In genomic region chr11:46330154-46330886, GRCh38 we compare ENCODE assay signal across 10 cellular contexts. TPM values are rescaled to one million over a fixed set of nuclear protein-coding genes. Genes with fewer than 3 reads are reported as not detected.
DNase-seq lines count a peak whose midpoint lies in the region; ATAC-seq, FAIRE-seq and TF ChIP-seq lines count a peak whose summit lies in the region.
"Had no signal": no experiment of that assay in that cellular context is flagged by ENCODE, and none has a peak within 500 bp of the region (broad histone marks: within the 10 kb centered on the region; RNA-seq: fewer than 3 reads in every experiment).

No MANE protein-coding gene starts in this region.

- no peak for ATAC-seq in CD4-positive, CD25-positive, alpha-beta regulatory T cell (ENCODE audit: low read depth in 2 of 2)
- ATAC-seq in DND-41 (ENCODE audit: insufficient read depth, low read depth), result peak; percentile 68
- no peak for ATAC-seq in HG03457 (IDR thresholded peaks at IDR 0.05; ENCODE audit: unreplicated experiment)
- ATAC-seq in PC-3, result no peak

- H3K9ac ChIP-seq in DND-41 (ENCODE audit: low read depth, low read length) (peak overlapping the region; percentile 4; the same call in 1 of the 2 replicates), endodermal cell (ENCODE audit: extremely low read depth, low read length, poor library complexity, severe bottlenecking) (no peak overlapping the region), PC-3 (ENCODE audit: low read length) (no peak overlapping the region)

- peaks cover 24% of the 10 kb centered on the region for H3K27me3 Mint-ChIP-seq in CD4-positive, CD25-positive, alpha-beta regulatory T cell
- peaks cover 71% of the 10 kb centered on the region for H3K27me3 Mint-ChIP-seq in endodermal cell (ENCODE audit: insufficient read depth)

- peak overlapping the region; percentile 23 for H3K4me3 ChIP-seq in CD4-positive, CD25-positive, alpha-beta regulatory T cell (ENCODE audit: low read depth, low read length)
- H3K4me3 ChIP-seq in DND-41 (ENCODE audit: low read depth in 1 of 2, low read length in 2 of 2) (peak overlapping the region in 1 of 2 experiments; percentile 17; a peak in 2 of 4 replicates), endodermal cell (ENCODE audit: low read length) (no peak overlapping the region), adrenal gland (no peak overlapping the region), PC-3 (ENCODE audit: low read length) (no peak overlapping the region)

- H3K27ac Mint-ChIP-seq in CD4-positive, CD25-positive, alpha-beta regulatory T cell, result peak overlapping the region; percentile 17 to 95 (median 26)
- H3K27ac Mint-ChIP-seq in endodermal cell, result no peak overlapping the region
- H3K27ac Mint-ChIP-seq: stimulated activated naive CD8-positive, alpha-beta T cell treated with anti-CD3 and anti-CD28 coated beads, Interleukin-15, Interleukin-2, amounts not matched to agents 100 ng/mL and 50 ng/mL, for 24 hours had no signal

- POLR2A ChIA-PET in PC-3 (lab: Charles Lee; ENCODE audit: unreplicated experiment), result no interaction called here

- TF ChIP-seq CTCF in DND-41 (IDR thresholded peaks at IDR 0.05; ENCODE audit: borderline replicate concordance, extremely low read depth, low read length, poor library complexity, severe bottlenecking) (no peak), endodermal cell (conservative IDR thresholded peaks at IDR 0.05) (no peak), adrenal gland (IDR thresholded peaks at IDR 0.05) (no peak), PC-3 (conservative IDR thresholded peaks at IDR 0.05; ENCODE audit: low read depth, low read length) (no peak)

- intact Hi-C loops in adrenal gland (cut with DNase I), result no loop called here
- intact Hi-C loops in PC-3 (cut with micrococcal nuclease), result no loop called here

- FAIRE-seq in urothelium cell line (lab: Jason Lieb, UNC), result no peak
- FAIRE-seq: endometrium had no signal

- H3K4me3 Mint-ChIP-seq in CD4-positive, CD25-positive, alpha-beta regulatory T cell, result peak overlapping the region in 3 of 4 donors; percentile 64 to 86 (median 84)
- H3K4me3 Mint-ChIP-seq in endodermal cell, result no peak overlapping the region

- no peaks in the 10 kb centered on the region for H3K9me2 ChIP-seq in PC-3 (replicated peaks; ENCODE audit: low read length)

- CTCF ChIA-PET in PC-3 (lab: Charles Lee), result no interaction called here

- H2AFZ ChIP-seq in DND-41 (ENCODE audit: low read depth, low read length) (no peak overlapping the region), PC-3 (ENCODE audit: low read length) (no peak overlapping the region)

- no peak overlapping the region for H3K27ac ChIP-seq in CD4-positive, CD25-positive, alpha-beta regulatory T cell (ENCODE audit: insufficient read depth, low read length, poor library complexity, severe bottlenecking)
- H3K27ac ChIP-seq in DND-41 (ENCODE audit: low read length) (peak overlapping the region; percentile 43; the same call in 1 of the 2 replicates), endodermal cell (ENCODE audit: low read depth, low read length) (peak overlapping the region; percentile 62), adrenal gland (no peak overlapping the region), PC-3 (ENCODE audit: low read length) (no peak overlapping the region)

- TF ChIP-seq POLR2A in adrenal gland (IDR thresholded peaks at IDR 0.05), result no peak

- H3K4me2 ChIP-seq in DND-41 (ENCODE audit: insufficient read depth, low read length) (peak overlapping the region; percentile 57), PC-3 (ENCODE audit: low read length) (no peak overlapping the region)

- WGBS in endodermal cell (ENCODE audit: insufficient coverage in 1 of 2, insufficient read length in 1 of 2), 2 experiments, result 36 to 49% methylated on average over 9 to 11 of the region's 11 CpGs
- WGBS in adrenal gland, 4 donors, result 46 to 52% (median 46%) methylated on average over 10 to 11 of the region's 11 CpGs

- H3K27me3 ChIP-seq in CD4-positive, CD25-positive, alpha-beta regulatory T cell (ENCODE audit: control insufficient read depth, insufficient read depth, low read length), result peaks cover 2% of the 10 kb centered on the region
- H3K27me3 ChIP-seq in DND-41 (ENCODE audit: insufficient read depth, low read length, poor library complexity) (peaks cover 37% of the 10 kb centered on the region), endodermal cell (ENCODE audit: control insufficient read depth, insufficient read depth, low read length, poor library complexity, severe bottlenecking) (peaks cover 58% of the 10 kb centered on the region), adrenal gland (peaks cover 23% of the 10 kb centered on the region), PC-3 (ENCODE audit: low read length) (peaks cover 15% of the 10 kb centered on the region)

- no peaks in the 10 kb centered on the region for H3K9me3 ChIP-seq in CD4-positive, CD25-positive, alpha-beta regulatory T cell (ENCODE audit: control insufficient read depth in 2 of 2, low read length in 2 of 2)
- H3K9me3 ChIP-seq in DND-41 (ENCODE audit: insufficient read depth, low read length, severe bottlenecking) (no peaks in the 10 kb centered on the region), endodermal cell (ENCODE audit: control insufficient read depth, low read length) (no peaks in the 10 kb centered on the region), adrenal gland (replicated peaks in 1 of 3) (no peaks in the 10 kb centered on the region), PC-3 (ENCODE audit: low read length) (no peaks in the 10 kb centered on the region)

- no TSS peak for BruUV-seq in PC-3 (replicated peaks; lab: Mats Ljungman, UMichigan)

- peaks cover 43% of the 10 kb centered on the region for H3K4me1 ChIP-seq in CD4-positive, CD25-positive, alpha-beta regulatory T cell (ENCODE audit: control insufficient read depth, insufficient read depth, low read length, poor library complexity, severe bottlenecking)
- H3K4me1 ChIP-seq in DND-41 (ENCODE audit: insufficient read depth, low read length) (peaks cover 49% of the 10 kb centered on the region), endodermal cell (ENCODE audit: control insufficient read depth, insufficient read depth, low read length) (peaks cover 6% of the 10 kb centered on the region), adrenal gland (replicated peaks in 1 of 2) (peaks cover 0 to 15% of the 10 kb centered on the region in 2 donors), PC-3 (ENCODE audit: insufficient read depth, low read length) (no peaks in the 10 kb centered on the region)

- peaks cover 3% of the 10 kb centered on the region for H3K36me3 Mint-ChIP-seq in CD4-positive, CD25-positive, alpha-beta regulatory T cell
- no peaks in the 10 kb centered on the region for H3K36me3 Mint-ChIP-seq in endodermal cell (ENCODE audit: low read depth)

- H4K20me1 ChIP-seq in DND-41 (ENCODE audit: insufficient read depth, low read length), result peaks cover 33% of the 10 kb centered on the region
- H4K20me1 ChIP-seq in PC-3 (ENCODE audit: low read length), result no peaks in the 10 kb centered on the region

- no peaks in the 10 kb centered on the region for H3K79me2 ChIP-seq in DND-41 (ENCODE audit: insufficient read depth, low read length)
- H3K79me2 ChIP-seq in PC-3 (ENCODE audit: low read length), result no peaks in the 10 kb centered on the region

- no peaks in the 10 kb centered on the region for H3K36me3 ChIP-seq in CD4-positive, CD25-positive, alpha-beta regulatory T cell (ENCODE audit: control insufficient read depth, insufficient read depth, low read length)
- no peaks in the 10 kb centered on the region for H3K36me3 ChIP-seq in DND-41 (ENCODE audit: insufficient read depth, low read length)
- no peaks in the 10 kb centered on the region for H3K36me3 ChIP-seq in endodermal cell (ENCODE audit: control insufficient read depth, insufficient read depth, low read length)
- H3K36me3 ChIP-seq in adrenal gland (replicated peaks in 1 of 2), result no peaks in the 10 kb centered on the region
- no peaks in the 10 kb centered on the region for H3K36me3 ChIP-seq in PC-3 (ENCODE audit: low read depth, low read length)

- no peaks in the 10 kb centered on the region for H3F3A ChIP-seq in PC-3 (ENCODE audit: low read length, unreplicated experiment)

- no peak for DNase-seq in CD4-positive, CD25-positive, alpha-beta regulatory T cell
- DNase-seq in DND-41 (peak; percentile 80), NCI-H524 treated with DMSO at 0.1 percent for 48 hours (lab: John Stamatoyannopoulos, UW) (peak; percentile 19), endodermal cell (peak; percentile 55), adrenal gland (no peak), urothelium cell line (ENCODE audit: low spot score) (no peak), PC-3 (no peak)

- peaks cover 0 to 55% (median 21%) of the 10 kb centered on the region in 4 donors for H3K4me1 Mint-ChIP-seq in CD4-positive, CD25-positive, alpha-beta regulatory T cell
- peaks cover 15% of the 10 kb centered on the region for H3K4me1 Mint-ChIP-seq in endodermal cell

- peaks cover 0 to 1% (median 0%) of the 10 kb centered on the region in 7 donors for H3K9me3 Mint-ChIP-seq in CD4-positive, CD25-positive, alpha-beta regulatory T cell
- H3K9me3 Mint-ChIP-seq in endodermal cell, result no peaks in the 10 kb centered on the region
- H3K9me3 Mint-ChIP-seq: stimulated activated naive CD8-positive, alpha-beta T cell treated with anti-CD3 and anti-CD28 coated beads, Interleukin-15, Interleukin-2, amounts not matched to agents 100 ng/mL and 50 ng/mL, for 24 hours had no signal

RNA-seq across cellular contexts. Expression of gene DGKZ, which starts 16.9 kb away (rescaled TPM):
- 234 TPM for total RNA-seq in CD4-positive, CD25-positive, alpha-beta regulatory T cell
- polyA plus RNA-seq in CD4-positive, CD25-positive, alpha-beta regulatory T cell, result 10 to 100 TPM; 36.6 to 48.6 (median 44.8) TPM
- 10 to 100 TPM; 49.6 to 57.3 TPM for total RNA-seq in endodermal cell
- 40.7 TPM for polyA plus RNA-seq in endodermal cell (2013, experiment 1 of 2)
- polyA plus RNA-seq in endodermal cell (2013, experiment 2 of 2), result 38.7 TPM
- 10 to 100 TPM; 32.6 to 63.4 (median 44.0) TPM for total RNA-seq in adrenal gland
- 100 to 1,000 TPM in 1 of 3 donors, 10 to 100 TPM in 2; 12.4 to 160 (median 57.0) TPM for polyA plus RNA-seq in adrenal gland
- 70.2 and 91.0 TPM in 2 replicates for total RNA-seq in PC-3 (2014; rRNA removed)

RNA-seq across cellular contexts. Expression of gene MDK, which starts 51.1 kb away (rescaled TPM):
- total RNA-seq in CD4-positive, CD25-positive, alpha-beta regulatory T cell, result 6.1 TPM
- polyA plus RNA-seq in CD4-positive, CD25-positive, alpha-beta regulatory T cell, result not detected
- total RNA-seq in endodermal cell (1,000 to 10,000 TPM in 1 of 2 donors, 100 to 1,000 TPM in 1; 644 to 1,502 TPM), adrenal gland (100 to 1,000 TPM in 6 of 8 donors, 10 to 100 TPM in 2; 73.4 to 358 (median 128) TPM), PC-3 (2014; rRNA removed) (184 and 232 TPM in 2 replicates)
- 1,103 TPM for polyA plus RNA-seq in endodermal cell (2013, experiment 1 of 2)
- polyA plus RNA-seq in endodermal cell (2013, experiment 2 of 2), result 1,014 TPM
- polyA plus RNA-seq in adrenal gland, result 100 to 1,000 TPM in 1 of 3 donors, 10 to 100 TPM in 2; 88.8 to 128 (median 94.0) TPM

RNA-seq across cellular contexts. Expression of gene CREB3L1, which starts 52.9 kb away (rescaled TPM):
- not detected for total RNA-seq in CD4-positive, CD25-positive, alpha-beta regulatory T cell
- not detected for polyA plus RNA-seq in CD4-positive, CD25-positive, alpha-beta regulatory T cell
- 1 to 10 TPM; 8.8 to 9.9 TPM for total RNA-seq in endodermal cell
- 6.6 TPM for polyA plus RNA-seq in endodermal cell (2013, experiment 1 of 2)
- polyA plus RNA-seq in endodermal cell (2013, experiment 2 of 2), result 7.5 TPM
- total RNA-seq in adrenal gland, result 10 to 100 TPM in 7 of 8 donors, 1 to 10 TPM in 1; 9.5 to 31.7 (median 18.7) TPM
- polyA plus RNA-seq in adrenal gland, result 10 to 100 TPM; 28.5 to 31.5 (median 29.0) TPM
- total RNA-seq in PC-3 (2014; rRNA removed), result 1.1 and 1.4 TPM in 2 replicates

Comparison
In these comparisons a context has a peak if more than half of its experiments do, and no peak if none do; other contexts are left out.
1. DNase-seq: peak in DND-41 (single experiment), NCI-H524 treated with DMSO at 0.1 percent for 48 hours (single experiment) and endodermal cell (single experiment); none in CD4-positive, CD25-positive, alpha-beta regulatory T cell (0 of 3), adrenal gland (0 of 7), urothelium cell line (single experiment) and PC-3 (single experiment).
2. H3K27ac ChIP-seq: peak in DND-41 (single experiment) and endodermal cell (single experiment); none in CD4-positive, CD25-positive, alpha-beta regulatory T cell (single experiment), adrenal gland (0 of 5) and PC-3 (single experiment).
3. RNA of gene MDK, which starts 51.1 kb away (total RNA-seq): 644 to 1,502 TPM in endodermal cell, 184 to 232 TPM in PC-3 and 73.4 to 358 TPM in adrenal gland; 6.1 TPM in CD4-positive, CD25-positive, alpha-beta regulatory T cell (single experiment); every median in the first group is over 10 times any median in the second.